8 cellular contexts compared by ENCODE assay signal in the genomic region with DNA sequence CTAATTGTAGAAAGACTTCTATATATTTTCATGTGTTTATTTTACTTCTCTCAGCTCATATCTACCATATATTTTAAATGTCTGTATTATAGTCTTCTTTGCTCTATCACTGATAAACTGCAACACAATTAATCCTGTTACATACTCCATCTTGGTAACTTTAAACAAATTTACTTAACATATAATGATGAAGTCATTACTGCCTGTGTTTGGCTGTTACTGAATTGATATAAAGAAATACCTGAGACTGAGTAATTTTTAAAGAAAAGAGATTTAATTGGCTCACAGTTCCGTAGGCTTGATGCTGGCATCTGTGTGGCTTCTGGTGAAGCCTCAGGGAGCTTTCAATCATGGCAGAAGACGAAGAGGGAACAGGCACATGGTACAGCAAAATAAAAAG.
"Had no signal": no experiment of that assay in that cellular context is flagged by ENCODE, and none has a peak within 500 bp of the region (broad histone marks: within the 10 kb centered on the region; RNA-seq: fewer than 3 reads in every experiment).

No MANE protein-coding gene starts in this region.

- H3K4me2 ChIP-seq: KMS-11 had no signal

- ATAC-seq: HepG2 had no signal

- H3K9ac ChIP-seq: KMS-11 had no signal

- H3K36me3 Mint-ChIP-seq: IgD-negative memory B cell had no signal

- H3K4me1 Mint-ChIP-seq: IgD-negative memory B cell had no signal

- DNase-seq: IMR-90, KBM-7, KG1 had no signal

- H3K4me3 Mint-ChIP-seq: IgD-negative memory B cell had no signal

- FAIRE-seq: HepG2, HTR-8/SVneo had no signal

- H3K27ac Mint-ChIP-seq: IgD-negative memory B cell had no signal

- H3K27me3 Mint-ChIP-seq: IgD-negative memory B cell had no signal

- H3K27ac ChIP-seq: HL-60, KMS-11 had no signal
